ENCODE assay signal across 15 cellular contexts in the genomic region with DNA sequence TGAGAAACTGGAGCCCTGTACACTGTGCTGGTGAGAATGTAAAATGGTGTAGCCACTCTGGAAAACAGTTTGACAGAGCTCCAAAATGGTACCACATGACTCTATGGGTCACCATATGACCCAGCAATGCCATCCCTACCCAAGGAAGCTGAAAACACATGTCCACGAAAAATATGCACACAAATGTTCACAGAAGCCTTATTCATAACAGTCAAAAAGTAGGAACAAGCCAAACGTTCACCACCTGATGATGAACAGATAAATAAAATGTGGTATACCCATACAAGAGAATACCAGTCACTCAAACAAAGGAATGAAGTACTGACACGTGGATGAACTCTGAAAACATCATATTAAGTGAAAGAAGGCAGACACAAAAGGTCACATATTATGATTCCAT. TPM values are rescaled to one million over a fixed set of nuclear protein-coding genes. Genes with fewer than 3 reads are reported as not detected.
"Had no signal": no experiment of that assay in that cellular context is flagged by ENCODE, and none has a peak within 500 bp of the region (broad histone marks: within the 10 kb centered on the region; RNA-seq: fewer than 3 reads in every experiment).

No MANE protein-coding gene starts in this region.

- H3K27me3 ChIP-seq: neutrophil, upper lobe of right lung had no signal

- H3K27ac ChIP-seq: neutrophil, upper lobe of right lung had no signal

- H3K4me3 Mint-ChIP-seq: activated T-cell treated with anti-CD3 and anti-CD28 coated beads, Interleukin-2, amount 50 U/mL, for 24 hours; immature natural killer cell had no signal

- H3K27me3 Mint-ChIP-seq: activated naive CD8-positive, alpha-beta T cell treated with anti-CD3 and anti-CD28 coated beads, Interleukin-2, amount 10 ng/mL, durations not matched to agents 7 days and 5 days; activated T-cell treated with anti-CD3 and anti-CD28 coated beads, Interleukin-2, amount 50 U/mL, for 24 hours had no signal

- ATAC-seq: activated CD4-positive, CD25-positive, alpha-beta regulatory T cell treated with anti-CD3 and anti-CD28 coated beads, Interleukin-2, amount 50 U/mL, for 24 hours; sciatic nerve; upper lobe of right lung had no signal

- H3K4me3 ChIP-seq: upper lobe of right lung had no signal

- H3K9me3 ChIP-seq: neutrophil, upper lobe of right lung had no signal

- DNase-seq: activated CD4-positive, alpha-beta T cell treated with anti-CD3 and anti-CD28 coated beads, Interleukin-2, amount 50 U/mL, for 4 hours; activated gamma-delta T cell treated with Interleukin-2 at 50 U/mL for 16 hours; activated naive CD8-positive, alpha-beta T cell treated with anti-CD3 and anti-CD28 coated beads, Interleukin-2, amount 10 ng/mL, durations not matched to agents 7 days and 5 days; activated T-cell treated with anti-CD3 and anti-CD28 coated beads, Interleukin-2, amount 50 U/mL, for 24 hours; aorta; central memory CD4-positive, alpha-beta T cell; immature natural killer cell; posterior cingulate gyrus; SHP77 treated with DMSO at 0.1 percent for 48 hours; stimulated activated CD4-positive, alpha-beta T cell treated with anti-CD3 and anti-CD28 coated beads, Interleukin-2, amount 100 ng/mL, for 24 hours; stimulated activated naive CD4-positive, alpha-beta T cell; upper lobe of right lung had no signal

- H3K9me3 Mint-ChIP-seq: activated naive CD8-positive, alpha-beta T cell treated with anti-CD3 and anti-CD28 coated beads, Interleukin-2, amount 10 ng/mL, durations not matched to agents 7 days and 5 days; activated T-cell treated with anti-CD3 and anti-CD28 coated beads, Interleukin-2, amount 50 U/mL, for 24 hours; immature natural killer cell had no signal

- H3K27ac Mint-ChIP-seq: activated T-cell treated with anti-CD3 and anti-CD28 coated beads, Interleukin-2, amount 50 U/mL, for 24 hours had no signal

RNA-seq across cellular contexts. Expression of gene PRELID3A, which starts 35.3 kb away (rescaled TPM):
- polyA plus RNA-seq: immature natural killer cell had no signal
